ENCODE assay signal across 23 cellular contexts in the genomic region with DNA sequence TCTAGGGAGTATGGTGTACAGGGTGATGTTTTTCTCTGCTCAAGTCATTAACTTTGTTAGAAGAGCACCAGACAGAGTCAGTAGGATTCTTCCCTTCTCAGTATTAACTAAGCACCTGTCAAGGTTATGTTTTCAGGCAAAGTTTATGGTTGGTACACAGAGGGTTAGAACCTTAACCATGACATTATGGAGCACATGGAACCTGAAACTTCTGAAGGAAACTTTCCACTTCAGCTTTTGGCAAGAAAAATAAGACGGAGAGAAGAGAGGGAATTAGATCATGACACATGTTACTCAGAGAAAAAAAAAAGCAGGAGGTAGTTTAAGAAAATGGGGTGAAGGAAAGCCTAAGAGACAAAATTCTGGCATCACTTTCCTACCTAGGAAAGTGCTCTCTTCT.
DNase-seq lines count a peak whose midpoint lies in the region; TF ChIP-seq lines count a peak whose summit lies in the region.
"Had no signal": no experiment of that assay in that cellular context is flagged by ENCODE, and none has a peak within 500 bp of the region (broad histone marks: within the 10 kb centered on the region; RNA-seq: fewer than 3 reads in every experiment).

No MANE protein-coding gene starts in this region.

- intact Hi-C loops in PC-9 (cut with micrococcal nuclease; ENCODE audit: unreplicated experiment), result no loop called here

- H3K36me3 ChIP-seq in ACC112 (ENCODE audit: insufficient read depth, low read length) (no peaks in the 10 kb centered on the region), PC-9 (ENCODE audit: low read depth) (no peaks in the 10 kb centered on the region), brain microvascular endothelial cell (replicated peaks) (no peaks in the 10 kb centered on the region)
- H3K36me3 ChIP-seq: Peyer's patch had no signal

- no peaks in the 10 kb centered on the region for H3F3A ChIP-seq in PC-9 (ENCODE audit: insufficient read depth, low read depth)

- no peaks in the 10 kb centered on the region for H3K9me2 ChIP-seq in PC-9 (ENCODE audit: insufficient read depth)

- H3K4me2 ChIP-seq in PC-9, result no peak overlapping the region

- no peaks in the 10 kb centered on the region for H3K79me2 ChIP-seq in ACC112 (ENCODE audit: control insufficient read depth, insufficient read depth, low read length, unreplicated experiment)
- H3K79me2 ChIP-seq in PC-9 (ENCODE audit: low read depth), result no peaks in the 10 kb centered on the region

- H3K27ac ChIP-seq in ACC112 (ENCODE audit: low read depth, low read length) (peak overlapping the region; percentile 63; the same call in 1 of the 2 replicates), PC-9 (no peak overlapping the region), brain microvascular endothelial cell (peak overlapping the region; percentile 28)
- H3K27ac ChIP-seq: 22Rv1, HL-60, Peyer's patch had no signal

- H3K4me1 ChIP-seq in ACC112 (ENCODE audit: control insufficient read depth, insufficient read depth, low read length, unreplicated experiment), result peaks cover 7% of the 10 kb centered on the region
- H3K4me1 ChIP-seq in PC-9 (replicated peaks; ENCODE audit: insufficient read depth), result 0 out of 2 replicates have a peak, but pooled peaks cover 4% of the 10 kb centered on the region
- H3K4me1 ChIP-seq: Peyer's patch had no signal

- CTCF ChIA-PET in PC-9 (lab: Charles Lee), result no interaction called here

- BruUV-seq in PC-9 (replicated peaks; lab: Mats Ljungman, UMichigan), result no TSS peak

- H3K4me3 ChIP-seq in ACC112 (ENCODE audit: low read depth, low read length) (no peak overlapping the region), PC-9 (no peak overlapping the region), brain microvascular endothelial cell (ENCODE audit: low read depth, low read length) (no peak overlapping the region), fibroblast of the aortic adventitia (ENCODE audit: low read depth, low read length) (no peak overlapping the region)
- H3K4me3 ChIP-seq: Peyer's patch had no signal

- H3K27me3 ChIP-seq in ACC112 (ENCODE audit: insufficient read depth, low read length) (no peaks in the 10 kb centered on the region), PC-9 (ENCODE audit: insufficient read depth, low read depth) (no peaks in the 10 kb centered on the region), brain microvascular endothelial cell (replicated peaks) (no peaks in the 10 kb centered on the region)
- H3K27me3 ChIP-seq: Peyer's patch had no signal

- H4K20me1 ChIP-seq in PC-9 (ENCODE audit: insufficient read depth), result no peaks in the 10 kb centered on the region

- no peak for TF ChIP-seq CTCF in PC-9 (conservative IDR thresholded peaks at IDR 0.05)
- TF ChIP-seq CTCF in brain microvascular endothelial cell (IDR thresholded peaks at IDR 0.05; ENCODE audit: low read depth, low read length, missing control alignments), result no peak
- no peak for TF ChIP-seq CTCF in fibroblast of the aortic adventitia (IDR thresholded peaks at IDR 0.05; ENCODE audit: insufficient read depth, low read length)

- POLR2A ChIA-PET in PC-9 (lab: Charles Lee; ENCODE audit: unreplicated experiment), result no interaction called here

- DNase-seq in PC-9 (no peak), brain microvascular endothelial cell (no peak), fibroblast of the aortic adventitia (ENCODE audit: low read depth) (peak; percentile 27), NCI-H526 treated with DMSO at 0.1 percent for 48 hours (lab: John Stamatoyannopoulos, UW) (no peak), H4 (ENCODE audit: low spot score) (no peak), NK-92 (lab: John Stamatoyannopoulos, UW; ENCODE audit: unreplicated experiment) (no peak)
- DNase-seq in activated CD4-positive, CD25-positive, alpha-beta regulatory T cell (lab: John Stamatoyannopoulos, UW), result no peak
- DNase-seq: ACHN; CD4-positive, CD25-positive, alpha-beta regulatory T cell; DMS153; DND-41; GOT3; NCI-H1092; NCI-H1417 treated with DMSO at 0.1 percent for 48 hours; NCI-H187 treated with DMSO at 0.1 percent for 48 hours; NCI-H446; NCI-H524 treated with DMSO at 0.1 percent for 48 hours; NCI-H82; Peyer's patch; SHP77 treated with DMSO at 0.1 percent for 48 hours had no signal

- in situ Hi-C loops in brain microvascular endothelial cell (cut with HindIII; ENCODE audit: low pct_ligation_motif_present, low sequenced_read_pairs), result no loop called here

- H2AFZ ChIP-seq in ACC112 (ENCODE audit: low read length, unreplicated experiment) (peak overlapping the region; percentile 67), PC-9 (0 out of 2 replicates have a peak overlapping the region, but pooled peaks have one; percentile 49)

- no peaks in the 10 kb centered on the region for H3K9me3 ChIP-seq in PC-9 (ENCODE audit: insufficient read depth, low read depth)
- H3K9me3 ChIP-seq: Peyer's patch had no signal
